Comparison of ENCODE assay signal across 28 cellular contexts in genomic region chr20:46043556-46043955, GRCh38. TPM values are rescaled to one million over a fixed set of nuclear protein-coding genes. Genes with fewer than 3 reads are reported as not detected.
"Had no signal": no experiment of that assay in that cellular context is flagged by ENCODE, and none has a peak within 500 bp of the region (broad histone marks: within the 10 kb centered on the region; RNA-seq: fewer than 3 reads in every experiment).

No MANE protein-coding gene starts in this region.

- H3K27ac Mint-ChIP-seq: mesothelial cell of epicardium had no signal

- DNase-seq: dermis blood vessel endothelial cell; dorsolateral prefrontal cortex; effector CD4-positive, alpha-beta T cell; effector memory CD4-positive, alpha-beta T cell; erythroblast; esophagus squamous epithelium; foreskin fibroblast; foreskin melanocyte; gastrocnemius medialis; glutamatergic neuron; head of caudate nucleus; heart right ventricle; hippocampal formation; left cardiac atrium; left lung; left ventricle myocardium superior; lower lobe of right lung; mesenchymal stem cell; mucosa of descending colon; naive B cell had no signal

- H3K27ac ChIP-seq: coronary artery, epithelial cell of prostate, esophagus squamous epithelium, gastrocnemius medialis, heart right ventricle, left lung, lower lobe of right lung had no signal

- H3K36me3 Mint-ChIP-seq: mesothelial cell of epicardium had no signal

- H3K4me1 ChIP-seq: esophagus squamous epithelium, gastrocnemius medialis, heart right ventricle, left lung, lower lobe of right lung had no signal

- H3K4me3 Mint-ChIP-seq: mesothelial cell of epicardium had no signal

- H3K9me3 Mint-ChIP-seq: mesothelial cell of epicardium had no signal

- H3K4me3 ChIP-seq: coronary artery, dorsolateral prefrontal cortex, esophagus squamous epithelium, gastrocnemius medialis, heart right ventricle, left lung, lower lobe of right lung, mucosa of descending colon had no signal

- H3K4me1 Mint-ChIP-seq: mesothelial cell of epicardium, naive B cell had no signal

- H3K9me3 ChIP-seq: esophagus squamous epithelium, gastrocnemius medialis, heart right ventricle, left lung, lower lobe of right lung, mucosa of descending colon had no signal

- H3K36me3 ChIP-seq: esophagus squamous epithelium, gastrocnemius medialis, heart right ventricle, left lung, lower lobe of right lung had no signal

RNA-seq across cellular contexts. Expression of gene SLC12A5, which starts 14.5 kb away (rescaled TPM):
- total RNA-seq: esophagus mucosa, esophagus squamous epithelium, gastrocnemius medialis, kidney epithelial cell, lower leg skin, myocyte had no signal

RNA-seq across cellular contexts. Expression of gene MMP9, which starts 34.8 kb away (rescaled TPM):
- total RNA-seq: dermis blood vessel endothelial cell, lung microvascular endothelial cell, mesothelial cell of epicardium, myocyte had no signal
